ENCODE assay signal across 17 cellular contexts in the genomic region with DNA sequence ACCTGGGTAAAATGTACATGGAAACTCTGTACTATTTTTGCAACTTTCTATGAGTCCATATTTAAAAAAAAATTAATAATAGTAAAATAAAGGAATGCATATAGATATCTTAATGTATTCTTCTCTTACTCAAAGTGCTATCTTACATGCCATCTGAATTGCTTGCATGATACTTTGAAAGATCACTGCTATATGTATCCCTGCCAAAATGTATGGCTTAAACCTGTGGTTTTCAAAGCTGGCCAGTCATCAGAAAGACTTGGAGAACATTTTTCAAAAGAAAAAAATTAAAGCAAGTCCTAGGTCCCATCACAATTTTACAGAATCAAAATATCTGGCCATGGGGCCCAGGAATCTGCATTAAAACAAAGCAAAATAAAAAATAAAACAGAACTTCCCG.
DNase-seq lines count a peak whose midpoint lies in the region; ATAC-seq and TF ChIP-seq lines count a peak whose summit lies in the region.
"Had no signal": no experiment of that assay in that cellular context is flagged by ENCODE, and none has a peak within 500 bp of the region (broad histone marks: within the 10 kb centered on the region; RNA-seq: fewer than 3 reads in every experiment).

No MANE protein-coding gene starts in this region.

- H3K4me2 ChIP-seq in GM23248 (ENCODE audit: unreplicated experiment) (no peak overlapping the region), trophoblast cell (ENCODE audit: low read length) (no peak overlapping the region)
- H3K4me2 ChIP-seq: BLaER1 had no signal

- no peak overlapping the region for H2AFZ ChIP-seq in GM23248
- H2AFZ ChIP-seq in trophoblast cell (ENCODE audit: insufficient read depth, low read length, poor library complexity) = no peak overlapping the region

- POLR2A ChIA-PET in naive thymus-derived CD8-positive, alpha-beta T cell (lab: Charles Lee) = no interaction called here

- H3K27me3 ChIP-seq in GM23248 (replicated peaks; ENCODE audit: insufficient read depth) (no peaks in the 10 kb centered on the region), adipocyte (replicated peaks; ENCODE audit: control insufficient read depth, insufficient read depth, low read length) (no peaks in the 10 kb centered on the region), SJCRH30 (no peaks in the 10 kb centered on the region), trophoblast cell (ENCODE audit: insufficient read depth, low read length) (no peaks in the 10 kb centered on the region)
- H3K27me3 ChIP-seq: BLaER1 had no signal

- WGBS in GM23248 (ENCODE audit: low coverage in 1 of 2, low lambda C conversion rate in 2 of 2, missing lambda C conversion rate in 2 of 2), 2 experiments = 95 to 100% methylated on average over 1 of the region's 1 CpG
- WGBS in trophoblast cell (ENCODE audit: extremely low coverage, insufficient coverage, insufficient read length) = no CpG with 5 or more reads among the region's 1 CpG

- 0 out of 2 replicates have a peak, but pooled peaks cover 4% of the 10 kb centered on the region for H3F3A ChIP-seq in GM23248 (ENCODE audit: insufficient read depth)

- no peak overlapping the region for H3K4ac ChIP-seq in trophoblast cell (ENCODE audit: low read depth, low read length)

- H2BK120ac ChIP-seq in trophoblast cell (ENCODE audit: insufficient read depth, low read length, poor library complexity) = no peak overlapping the region

- DNase-seq in AG10803 (ENCODE audit: low read depth) (peak; percentile 14), GM23248 (peak; percentile 45), adipocyte (ENCODE audit: low read depth) (peak; percentile 49), iris pigment epithelial cell (ENCODE audit: low read depth) (peak; percentile 74), SJCRH30 (no peak), trophoblast cell (no peak)
- DNase-seq in naive thymus-derived CD8-positive, alpha-beta T cell = no peak
- DNase-seq: AML-193; Caco-2; CD8-positive, alpha-beta memory T cell; DND-41; KBM-7 had no signal

- no peak overlapping the region for H3K14ac ChIP-seq in trophoblast cell (ENCODE audit: low read length)

- H3K36me3 Mint-ChIP-seq in naive thymus-derived CD8-positive, alpha-beta T cell = peaks cover 0 to 13% (median 5%) of the 10 kb centered on the region in 3 donors

- no peak overlapping the region for H3K27ac ChIP-seq in GM23248
- H3K27ac ChIP-seq in SJCRH30 = no peak overlapping the region
- H3K27ac ChIP-seq in trophoblast cell (ENCODE audit: low read depth, low read length) = no peak overlapping the region
- H3K27ac ChIP-seq: BLaER1, HL-60 had no signal

- H3K9ac ChIP-seq in GM23248 = no peak overlapping the region
- H3K9ac ChIP-seq in adipocyte (ENCODE audit: low read length) = no peak overlapping the region
- no peak overlapping the region for H3K9ac ChIP-seq in trophoblast cell (ENCODE audit: low read length)
- H3K9ac ChIP-seq: BLaER1 had no signal

- no peaks in the 10 kb centered on the region for H3K36me3 ChIP-seq in GM23248 (ENCODE audit: low read depth)
- peaks cover 3% of the 10 kb centered on the region for H3K36me3 ChIP-seq in adipocyte (ENCODE audit: control insufficient read depth, insufficient read depth, low read length, severe bottlenecking)
- H3K36me3 ChIP-seq in SJCRH30 = no peaks in the 10 kb centered on the region
- H3K36me3 ChIP-seq in trophoblast cell (ENCODE audit: control insufficient read depth in 1 of 2, insufficient read depth in 2 of 2, low read length in 2 of 2) = no peaks in the 10 kb centered on the region
- H3K36me3 ChIP-seq: BLaER1, HAP-1 had no signal

- H3K4me3 Mint-ChIP-seq in naive thymus-derived CD8-positive, alpha-beta T cell = no peak overlapping the region
- H3K4me3 Mint-ChIP-seq: CD8-positive, alpha-beta memory T cell had no signal

- H4K8ac ChIP-seq in trophoblast cell (ENCODE audit: low read depth, low read length) = no peak overlapping the region

- peaks cover 6 to 30% (median 11%) of the 10 kb centered on the region in 4 donors for H3K4me1 Mint-ChIP-seq in naive thymus-derived CD8-positive, alpha-beta T cell

- no peaks in the 10 kb centered on the region for H3K27me3 Mint-ChIP-seq in naive thymus-derived CD8-positive, alpha-beta T cell
- H3K27me3 Mint-ChIP-seq: CD8-positive, alpha-beta memory T cell had no signal

- no peak overlapping the region for H2BK12ac ChIP-seq in trophoblast cell (ENCODE audit: low read length)

- H3K4me3 ChIP-seq in AG10803 (ENCODE audit: low read length) (no peak overlapping the region), GM23248 (no peak overlapping the region), adipocyte (ENCODE audit: low read length) (no peak overlapping the region), SJCRH30 (no peak overlapping the region), trophoblast cell (ENCODE audit: low read depth, low read length) (no peak overlapping the region)
- H3K4me3 ChIP-seq: BLaER1, GM12878, HAP-1 had no signal

- H4K20me1 ChIP-seq in GM23248 (ENCODE audit: insufficient read depth) = no peaks in the 10 kb centered on the region
- H4K20me1 ChIP-seq: BLaER1 had no signal

- H3K27ac Mint-ChIP-seq in naive thymus-derived CD8-positive, alpha-beta T cell = no peak overlapping the region
- H3K27ac Mint-ChIP-seq: CD8-positive, alpha-beta memory T cell had no signal

- in situ Hi-C loops in GM23248 (cut with MboI) = no loop called here

- H3K18ac ChIP-seq in trophoblast cell (ENCODE audit: low read length) = no peak overlapping the region

- H4K12ac ChIP-seq in trophoblast cell (ENCODE audit: low read depth, low read length) = no peak overlapping the region

- H3K79me1 ChIP-seq in trophoblast cell (ENCODE audit: low read length) = no peaks in the 10 kb centered on the region

- no peak overlapping the region for H4K91ac ChIP-seq in trophoblast cell (ENCODE audit: low read depth, low read length)

- TF ChIP-seq CTCF in AG10803 (conservative IDR thresholded peaks at IDR 0.05; ENCODE audit: low read length) = no peak

- no peaks in the 10 kb centered on the region for H3K9me2 ChIP-seq in GM23248 (ENCODE audit: insufficient read depth)

- H2BK5ac ChIP-seq in trophoblast cell (ENCODE audit: low read depth, low read length, poor library complexity) = no peak overlapping the region

- peaks cover 0 to 3% (median 0%) of the 10 kb centered on the region in 9 donors for H3K9me3 Mint-ChIP-seq in naive thymus-derived CD8-positive, alpha-beta T cell
- H3K9me3 Mint-ChIP-seq: CD8-positive, alpha-beta memory T cell had no signal

- no peak for ATAC-seq in naive thymus-derived CD8-positive, alpha-beta T cell
- no peak for ATAC-seq in HG02884 (IDR thresholded peaks at IDR 0.05; ENCODE audit: unreplicated experiment)
- ATAC-seq: GM12878 had no signal

- H3K23ac ChIP-seq in trophoblast cell (ENCODE audit: low read length) = no peak overlapping the region

- H3K9me3 ChIP-seq in GM23248 (ENCODE audit: low read depth) (no peaks in the 10 kb centered on the region), adipocyte (ENCODE audit: control insufficient read depth, low read length) (peaks cover 11% of the 10 kb centered on the region), SJCRH30 (replicated peaks) (no peaks in the 10 kb centered on the region), trophoblast cell (ENCODE audit: insufficient read depth, low read depth, low read length) (no peaks in the 10 kb centered on the region)
- H3K9me3 ChIP-seq: Caco-2, HAP-1 had no signal

- no peak overlapping the region for H2AK5ac ChIP-seq in trophoblast cell (ENCODE audit: low read length)

- H3K4me1 ChIP-seq in GM23248 (ENCODE audit: insufficient read depth) (peaks cover 36% of the 10 kb centered on the region), adipocyte (ENCODE audit: control insufficient read depth, insufficient read depth, low read length) (peaks cover 14% of the 10 kb centered on the region), SJCRH30 (no peaks in the 10 kb centered on the region), trophoblast cell (ENCODE audit: control insufficient read depth in 1 of 2, insufficient read depth in 2 of 2, low read length in 2 of 2) (no peaks in the 10 kb centered on the region)
- H3K4me1 ChIP-seq: Caco-2, HAP-1 had no signal

- peaks cover 76% of the 10 kb centered on the region for H3K79me2 ChIP-seq in GM23248 (ENCODE audit: insufficient read depth)
- H3K79me2 ChIP-seq in trophoblast cell (ENCODE audit: control insufficient read depth, insufficient read depth, low read length, poor library complexity) = no peaks in the 10 kb centered on the region

Comparison
In these comparisons a context has a peak if more than half of its experiments do, and no peak if none do; other contexts are left out.
1. DNase-seq: peak in AG10803 (single experiment), GM23248 (single experiment), adipocyte (single experiment) and iris pigment epithelial cell (single experiment); none in naive thymus-derived CD8-positive, alpha-beta T cell (0 of 10), SJCRH30 (0 of 2) and trophoblast cell (0 of 2).